ENCODE assay signal across 2 cellular contexts in the genomic region with DNA sequence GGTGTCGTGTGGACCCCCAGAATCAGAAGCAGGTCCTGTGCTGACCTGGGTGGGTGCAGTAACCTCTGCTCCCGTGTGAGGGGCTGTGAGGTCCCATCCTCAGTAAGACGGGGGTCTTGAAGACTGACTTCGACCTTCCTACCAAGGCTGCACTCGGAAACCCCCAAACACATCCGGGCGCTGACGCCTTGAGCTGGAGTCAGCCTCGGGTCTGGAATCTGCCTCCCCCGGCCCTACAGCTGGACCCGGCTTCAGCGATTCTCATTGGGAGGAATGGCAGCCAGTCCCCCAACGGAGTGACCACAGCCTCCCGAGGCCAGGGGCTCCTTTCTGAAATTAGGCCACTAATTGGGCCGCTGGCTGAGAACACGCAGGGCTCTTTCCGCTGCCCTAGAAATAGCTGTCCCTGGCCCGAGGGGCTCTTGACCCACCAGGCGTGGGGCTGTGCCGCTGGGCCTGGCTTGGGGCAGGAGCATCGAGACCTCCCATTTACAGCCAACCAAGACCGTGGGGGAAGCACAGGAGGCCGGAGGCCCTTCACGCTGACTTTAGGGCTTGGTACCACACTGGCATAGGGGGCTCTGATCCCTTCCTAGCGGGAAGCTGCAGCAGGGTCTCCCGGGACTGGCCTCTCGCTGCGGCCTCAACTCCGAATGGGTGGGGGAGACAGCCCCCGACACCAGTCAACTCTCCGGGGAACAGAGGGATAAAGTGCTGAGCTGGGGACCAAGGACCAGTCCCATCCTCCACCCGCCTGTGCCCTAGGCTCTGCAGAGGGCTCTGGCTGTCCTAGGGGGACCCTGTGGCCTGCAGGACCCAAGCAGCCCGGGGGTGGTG.
A peak's percentile ranks its signal among the peaks of the same experiment; 100 is the strongest.
TF ChIP-seq lines count a peak whose summit lies in the region.

No MANE protein-coding gene starts in this region.

TF ChIP-seq in HEK293, 187 proteins besides CTCF, POLR2A, EP300 and RAD21:
- TF ChIP-seq GLIS2 (tag by site-specific recombination; IDR thresholded peaks at IDR 0.05) (0 out of 2 replicates have a peak, but pooled peaks have one; percentile 15), ZNF76 (tag by site-specific recombination; IDR thresholded peaks at IDR 0.05; ENCODE audit: borderline replicate concordance, low read depth) (no peak)

TF ChIP-seq in H1, 55 proteins besides CTCF, POLR2A, EP300 and RAD21:
- TF ChIP-seq SIRT6 (IDR thresholded peaks at IDR 0.05; ENCODE audit: low read length) (no peak), GABPA (IDR thresholded peaks at IDR 0.05; ENCODE audit: borderline replicate concordance, insufficient read depth, low read length) (0 out of 2 replicates have a peak, but pooled peaks have one; percentile 14)
